ENCODE assay signal across 8 cellular contexts in the genomic region with DNA sequence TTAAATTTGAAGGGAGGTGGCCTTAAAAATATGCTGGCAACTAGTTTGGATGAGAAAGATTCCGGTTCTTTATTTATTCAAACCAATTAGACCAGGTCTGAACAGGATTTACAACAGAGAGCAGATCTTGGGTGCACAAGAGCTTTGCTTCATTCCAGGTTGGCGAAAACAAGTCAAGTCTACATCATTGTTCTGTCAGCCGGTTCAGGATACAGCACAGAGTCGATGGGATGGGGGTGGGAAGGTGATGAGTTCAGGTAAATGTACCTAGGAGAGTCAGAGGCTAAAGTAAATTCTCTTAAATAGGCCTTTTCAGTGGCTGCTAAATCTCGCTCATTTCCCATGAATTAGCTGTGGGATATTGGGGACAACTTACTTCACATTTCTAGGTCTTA. TPM values are rescaled to one million over a fixed set of nuclear protein-coding genes. Genes with fewer than 3 reads are reported as not detected.
A peak's percentile ranks its signal among the peaks of the same experiment; 100 is the strongest.
DNase-seq lines count a peak whose midpoint lies in the region; ATAC-seq and TF ChIP-seq lines count a peak whose summit lies in the region.

No MANE protein-coding gene starts in this region.

- peaks cover 10% of the 10 kb centered on the region for H3K36me3 Mint-ChIP-seq in activated naive CD4-positive, alpha-beta T cell treated with anti-CD3 and anti-CD28 coated beads, Interleukin-2, amount 10 ng/mL, durations not matched to agents 7 days and 5 days
- no peaks in the 10 kb centered on the region for H3K36me3 Mint-ChIP-seq in activated naive CD8-positive, alpha-beta T cell treated with anti-CD3 and anti-CD28 coated beads, Interleukin-2, amount 10 ng/mL, durations not matched to agents 7 days and 5 days

- no peak for ATAC-seq in activated naive CD8-positive, alpha-beta T cell treated with anti-CD3 and anti-CD28 coated beads, Interleukin-2, amount 10 ng/mL, durations not matched to agents 7 days and 5 days (ENCODE audit: low read depth)
- ATAC-seq in upper lobe of left lung (ENCODE audit: low FRiP score in 2 of 2) (no peak), HG03460 (IDR thresholded peaks at IDR 0.05; ENCODE audit: unreplicated experiment) (no peak), GM18867 (IDR thresholded peaks at IDR 0.05; ENCODE audit: unreplicated experiment) (no peak)

- H3K9me3 Mint-ChIP-seq in activated naive CD4-positive, alpha-beta T cell treated with anti-CD3 and anti-CD28 coated beads, Interleukin-2, amount 10 ng/mL, durations not matched to agents 7 days and 5 days, result no peaks in the 10 kb centered on the region
- H3K9me3 Mint-ChIP-seq in activated naive CD8-positive, alpha-beta T cell treated with anti-CD3 and anti-CD28 coated beads, Interleukin-2, amount 10 ng/mL, durations not matched to agents 7 days and 5 days, result no peaks in the 10 kb centered on the region

- no peak for TF ChIP-seq CTCF in liver (IDR thresholded peaks at IDR 0.05; ENCODE audit: low read depth, low read length, missing input control)
- TF ChIP-seq CTCF in upper lobe of left lung (IDR thresholded peaks at IDR 0.05), result no peak

- no peak for TF ChIP-seq RAD21 in liver (IDR thresholded peaks at IDR 0.05)

- CTCF ChIA-PET in activated naive CD4-positive, alpha-beta T cell treated with anti-CD3 and anti-CD28 coated beads, Interleukin-2, amount 10 ng/mL, durations not matched to agents 7 days and 5 days (lab: Charles Lee), result interaction anchor here (1.2 to 3.3 kb wide), 3 partner anchors 20 to 146 kb away, joined by 3 to 15 read pairs (median 5); no protein-coding TSS in a partner anchor

- H3K4me3 ChIP-seq in liver (ENCODE audit: low read depth in 1 of 3, low read length in 3 of 3) (peak overlapping the region; percentile 88 to 99 (median 89)), upper lobe of left lung (peak overlapping the region in 3 of 4 donors; percentile 88 to 94 (median 93))

- peaks cover 5 to 51% (median 29%) of the 10 kb centered on the region in 4 donors for H3K4me1 ChIP-seq in liver (ENCODE audit: control insufficient read depth in 4 of 4, insufficient read depth in 4 of 4, low read length in 3 of 4)
- peaks cover 28 to 42% (median 38%) of the 10 kb centered on the region in 4 donors for H3K4me1 ChIP-seq in upper lobe of left lung

- POLR2A ChIA-PET in activated naive CD8-positive, alpha-beta T cell treated with anti-CD3 and anti-CD28 coated beads, Interleukin-2, amount 10 ng/mL, durations not matched to agents 7 days and 5 days (lab: Charles Lee), result interaction anchor here (1.2 to 6.5 kb wide), 7 partner anchors 13 to 540 kb away, joined by 4 to 209 read pairs (median 8); a partner anchor contains a TSS

- H3K27me3 Mint-ChIP-seq in activated naive CD4-positive, alpha-beta T cell treated with anti-CD3 and anti-CD28 coated beads, Interleukin-2, amount 10 ng/mL, durations not matched to agents 7 days and 5 days, result peaks cover 8% of the 10 kb centered on the region
- H3K27me3 Mint-ChIP-seq in activated naive CD8-positive, alpha-beta T cell treated with anti-CD3 and anti-CD28 coated beads, Interleukin-2, amount 10 ng/mL, durations not matched to agents 7 days and 5 days, result no peaks in the 10 kb centered on the region

- peaks cover 49% of the 10 kb centered on the region for H3K4me1 Mint-ChIP-seq in activated naive CD4-positive, alpha-beta T cell treated with anti-CD3 and anti-CD28 coated beads, Interleukin-2, amount 10 ng/mL, durations not matched to agents 7 days and 5 days
- H3K4me1 Mint-ChIP-seq in activated naive CD8-positive, alpha-beta T cell treated with anti-CD3 and anti-CD28 coated beads, Interleukin-2, amount 10 ng/mL, durations not matched to agents 7 days and 5 days, result peaks cover 33% of the 10 kb centered on the region

- peak overlapping the region; percentile 1 to 83 for H3K9ac ChIP-seq in liver (ENCODE audit: low read depth in 1 of 2, low read length in 2 of 2)

- WGBS in liver, result 21% methylated on average over 5 of the region's 5 CpGs
- 48 to 50% methylated on average over 5 of the region's 5 CpGs for WGBS in upper lobe of left lung, 2 donors

- TF ChIP-seq EP300 in upper lobe of left lung (IDR thresholded peaks at IDR 0.05), result no peak

- no peak for TF ChIP-seq POLR2A in upper lobe of left lung (IDR thresholded peaks at IDR 0.05)

- H3K27ac ChIP-seq in liver (ENCODE audit: low read depth in 1 of 2, low read length in 2 of 2), result peak overlapping the region; percentile 94 to 95
- peak overlapping the region; percentile 92 to 97 (median 96) for H3K27ac ChIP-seq in upper lobe of left lung

- H3K9me3 ChIP-seq in liver (ENCODE audit: control insufficient read depth in 4 of 4, low read length in 3 of 4) (no peaks in the 10 kb centered on the region), upper lobe of left lung (no peaks in the 10 kb centered on the region)

- no peak for DNase-seq in activated naive CD4-positive, alpha-beta T cell treated with anti-CD3 and anti-CD28 coated beads, Interleukin-2, amount 10 ng/mL, durations not matched to agents 7 days and 5 days
- no peak for DNase-seq in activated naive CD4-positive, alpha-beta T cell treated with anti-CD3 and anti-CD28 coated beads, Interleukin-2, amount 50 U/mL, for 16 hours
- DNase-seq in activated naive CD8-positive, alpha-beta T cell treated with anti-CD3 and anti-CD28 coated beads, Interleukin-2, amount 10 ng/mL, durations not matched to agents 7 days and 5 days, result no peak
- no peak for DNase-seq in upper lobe of left lung
- no peak for DNase-seq in DMS79 (lab: John Stamatoyannopoulos, UW)

- no peaks in the 10 kb centered on the region for H3K36me3 ChIP-seq in liver (ENCODE audit: control insufficient read depth in 4 of 4, insufficient read depth in 3 of 4, low read depth in 1 of 4, low read length in 3 of 4)
- H3K36me3 ChIP-seq in upper lobe of left lung, result no peaks in the 10 kb centered on the region

- no peaks in the 10 kb centered on the region for H3K27me3 ChIP-seq in liver (ENCODE audit: control insufficient read depth in 4 of 4, insufficient read depth in 4 of 4, low read length in 3 of 4)
- no peaks in the 10 kb centered on the region for H3K27me3 ChIP-seq in upper lobe of left lung

- H3K4me3 Mint-ChIP-seq in activated naive CD4-positive, alpha-beta T cell treated with anti-CD3 and anti-CD28 coated beads, Interleukin-2, amount 10 ng/mL, durations not matched to agents 7 days and 5 days, result peak overlapping the region; percentile 87
- peak overlapping the region; percentile 98 for H3K4me3 Mint-ChIP-seq in activated naive CD8-positive, alpha-beta T cell treated with anti-CD3 and anti-CD28 coated beads, Interleukin-2, amount 10 ng/mL, durations not matched to agents 7 days and 5 days

- H3K27ac Mint-ChIP-seq in activated naive CD4-positive, alpha-beta T cell treated with anti-CD3 and anti-CD28 coated beads, Interleukin-2, amount 10 ng/mL, durations not matched to agents 7 days and 5 days, result peak overlapping the region; percentile 95
- peak overlapping the region; percentile 96 for H3K27ac Mint-ChIP-seq in activated naive CD8-positive, alpha-beta T cell treated with anti-CD3 and anti-CD28 coated beads, Interleukin-2, amount 10 ng/mL, durations not matched to agents 7 days and 5 days

TF ChIP-seq in liver, 16 proteins besides CTCF, POLR2A, EP300 and RAD21 (continues in another document):
- TF ChIP-seq NR2F2 (IDR thresholded peaks at IDR 0.05) (no peak), RXRA (IDR thresholded peaks at IDR 0.05) (no peak), FOXA2 (IDR thresholded peaks at IDR 0.05) (no peak)
- TF ChIP-seq, protein P1, sequence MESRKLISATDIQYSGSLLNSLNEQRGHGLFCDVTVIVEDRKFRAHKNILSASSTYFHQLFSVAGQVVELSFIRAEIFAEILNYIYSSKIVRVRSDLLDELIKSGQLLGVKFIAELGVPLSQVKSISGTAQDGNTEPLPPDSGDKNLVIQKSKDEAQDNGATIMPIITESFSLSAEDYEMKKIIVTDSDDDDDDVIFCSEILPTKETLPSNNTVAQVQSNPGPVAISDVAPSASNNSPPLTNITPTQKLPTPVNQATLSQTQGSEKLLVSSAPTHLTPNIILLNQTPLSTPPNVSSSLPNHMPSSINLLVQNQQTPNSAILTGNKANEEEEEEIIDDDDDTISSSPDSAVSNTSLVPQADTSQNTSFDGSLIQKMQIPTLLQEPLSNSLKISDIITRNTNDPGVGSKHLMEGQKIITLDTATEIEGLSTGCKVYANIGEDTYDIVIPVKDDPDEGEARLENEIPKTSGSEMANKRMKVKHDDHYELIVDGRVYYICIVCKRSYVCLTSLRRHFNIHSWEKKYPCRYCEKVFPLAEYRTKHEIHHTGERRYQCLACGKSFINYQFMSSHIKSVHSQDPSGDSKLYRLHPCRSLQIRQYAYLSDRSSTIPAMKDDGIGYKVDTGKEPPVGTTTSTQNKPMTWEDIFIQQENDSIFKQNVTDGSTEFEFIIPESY (IDR thresholded peaks at IDR 0.05), result no peak
- TF ChIP-seq, protein P2, sequence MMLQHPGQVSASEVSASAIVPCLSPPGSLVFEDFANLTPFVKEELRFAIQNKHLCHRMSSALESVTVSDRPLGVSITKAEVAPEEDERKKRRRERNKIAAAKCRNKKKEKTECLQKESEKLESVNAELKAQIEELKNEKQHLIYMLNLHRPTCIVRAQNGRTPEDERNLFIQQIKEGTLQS (IDR thresholded peaks at IDR 0.05), result no peak
- TF ChIP-seq, protein P3, sequence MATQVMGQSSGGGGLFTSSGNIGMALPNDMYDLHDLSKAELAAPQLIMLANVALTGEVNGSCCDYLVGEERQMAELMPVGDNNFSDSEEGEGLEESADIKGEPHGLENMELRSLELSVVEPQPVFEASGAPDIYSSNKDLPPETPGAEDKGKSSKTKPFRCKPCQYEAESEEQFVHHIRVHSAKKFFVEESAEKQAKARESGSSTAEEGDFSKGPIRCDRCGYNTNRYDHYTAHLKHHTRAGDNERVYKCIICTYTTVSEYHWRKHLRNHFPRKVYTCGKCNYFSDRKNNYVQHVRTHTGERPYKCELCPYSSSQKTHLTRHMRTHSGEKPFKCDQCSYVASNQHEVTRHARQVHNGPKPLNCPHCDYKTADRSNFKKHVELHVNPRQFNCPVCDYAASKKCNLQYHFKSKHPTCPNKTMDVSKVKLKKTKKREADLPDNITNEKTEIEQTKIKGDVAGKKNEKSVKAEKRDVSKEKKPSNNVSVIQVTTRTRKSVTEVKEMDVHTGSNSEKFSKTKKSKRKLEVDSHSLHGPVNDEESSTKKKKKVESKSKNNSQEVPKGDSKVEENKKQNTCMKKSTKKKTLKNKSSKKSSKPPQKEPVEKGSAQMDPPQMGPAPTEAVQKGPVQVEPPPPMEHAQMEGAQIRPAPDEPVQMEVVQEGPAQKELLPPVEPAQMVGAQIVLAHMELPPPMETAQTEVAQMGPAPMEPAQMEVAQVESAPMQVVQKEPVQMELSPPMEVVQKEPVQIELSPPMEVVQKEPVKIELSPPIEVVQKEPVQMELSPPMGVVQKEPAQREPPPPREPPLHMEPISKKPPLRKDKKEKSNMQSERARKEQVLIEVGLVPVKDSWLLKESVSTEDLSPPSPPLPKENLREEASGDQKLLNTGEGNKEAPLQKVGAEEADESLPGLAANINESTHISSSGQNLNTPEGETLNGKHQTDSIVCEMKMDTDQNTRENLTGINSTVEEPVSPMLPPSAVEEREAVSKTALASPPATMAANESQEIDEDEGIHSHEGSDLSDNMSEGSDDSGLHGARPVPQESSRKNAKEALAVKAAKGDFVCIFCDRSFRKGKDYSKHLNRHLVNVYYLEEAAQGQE (IDR thresholded peaks at IDR 0.05), result no peak

RNA-seq across cellular contexts. Expression of a gene that starts 0.9 kb away (rescaled TPM):
- total RNA-seq in activated naive CD8-positive, alpha-beta T cell treated with anti-CD3 and anti-CD28 coated beads, Interleukin-2, amount 10 ng/mL, durations not matched to agents 7 days and 5 days, result 10 to 100 TPM; 70.2 to 75.2 TPM
- 10 to 100 TPM in 1 of 2 donors, 1 to 10 TPM in 1; 5.4 to 11.1 TPM for total RNA-seq in liver
- polyA plus RNA-seq in liver, result 1 to 10 TPM; 6.6 to 7.2 TPM
- 10 to 100 TPM; 21.6 to 54.3 (median 37.8) TPM for total RNA-seq in upper lobe of left lung
